ENCODE assay signal across 22 cellular contexts in the genomic region with DNA sequence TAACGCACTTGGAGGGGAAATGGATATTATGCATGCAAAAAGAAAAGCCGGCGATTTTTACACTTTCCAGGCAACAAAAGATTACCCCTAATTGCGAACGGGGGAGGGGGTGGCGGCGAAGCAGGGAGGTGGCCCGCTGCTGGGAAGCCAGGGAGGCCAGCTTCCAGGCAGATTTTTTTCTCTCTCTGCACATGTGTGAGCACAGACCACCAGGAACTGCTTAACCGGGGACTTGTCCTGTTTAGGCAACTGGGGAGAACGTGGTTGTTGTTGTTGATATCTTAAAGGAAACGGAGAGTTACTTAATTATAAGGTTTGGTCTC.
DNase-seq lines count a peak whose midpoint lies in the region; ATAC-seq and TF ChIP-seq lines count a peak whose summit lies in the region.
"Had no signal": no experiment of that assay in that cellular context is flagged by ENCODE, and none has a peak within 500 bp of the region (broad histone marks: within the 10 kb centered on the region; RNA-seq: fewer than 3 reads in every experiment).

No MANE protein-coding gene starts in this region.

- intact Hi-C loops in activated CD4-positive, alpha-beta memory T cell treated with anti-CD3 and anti-CD28 coated beads for 36 hours (cut with micrococcal nuclease): no loop called here
- intact Hi-C loops in posterior cingulate gyrus (cut with DNase I): no loop called here

- no peak for ATAC-seq in RWPE2 (ENCODE audit: low read depth)
- ATAC-seq: left colon had no signal

- TF ChIP-seq CTCF in RWPE2 (IDR thresholded peaks at IDR 0.05; ENCODE audit: poor library complexity, severe bottlenecking) (no peak), progenitor cell of endocrine pancreas (IDR thresholded peaks at IDR 0.05; ENCODE audit: unreplicated experiment) (no peak)

- H3K27ac ChIP-seq in BLaER1 treated with 17β-estradiol and CSF1 and Interleukin-3, amounts not matched to agents 10 nM and 100 nM: no peak overlapping the region
- no peak overlapping the region for H3K27ac ChIP-seq in RWPE2 (ENCODE audit: poor library complexity, severe bottlenecking)
- H3K27ac ChIP-seq in iPS-20b (ENCODE audit: low read length): no peak overlapping the region
- H3K27ac ChIP-seq: BLaER1, brain microvascular endothelial cell, SK-N-MC, WERI-Rb-1 had no signal

- peaks cover 4 to 17% (median 9%) of the 10 kb centered on the region in 10 experiments; a peak in 16 of 20 replicates for H3K4me1 ChIP-seq in BLaER1 treated with 17β-estradiol and CSF1 and Interleukin-3, amounts not matched to agents 10 nM and 100 nM
- H3K4me1 ChIP-seq in RWPE2 (ENCODE audit: insufficient read depth, poor library complexity, severe bottlenecking) (no peaks in the 10 kb centered on the region), iPS-20b (ENCODE audit: insufficient read depth, low read length) (peaks cover 21% of the 10 kb centered on the region)

- H3K4me2 ChIP-seq in BLaER1 treated with 17β-estradiol and CSF1 and Interleukin-3, amounts not matched to agents 10 nM and 100 nM: peak overlapping the region in 8 of 11 experiments; percentile 16 to 62 (median 40); a peak in 11 of 22 replicates

- peaks cover 26% of the 10 kb centered on the region for H3K4me1 Mint-ChIP-seq in progenitor cell of endocrine pancreas (ENCODE audit: low read depth)
- no peaks in the 10 kb centered on the region for H3K4me1 Mint-ChIP-seq in activated CD4-positive, alpha-beta memory T cell treated with anti-CD3 and anti-CD28 coated beads for 36 hours (ENCODE audit: low read depth)

- no peaks in the 10 kb centered on the region for H3K9me3 Mint-ChIP-seq in progenitor cell of endocrine pancreas (ENCODE audit: low read depth)
- peaks cover 3% of the 10 kb centered on the region for H3K9me3 Mint-ChIP-seq in activated CD4-positive, alpha-beta memory T cell treated with anti-CD3 and anti-CD28 coated beads for 36 hours

- H3K27ac Mint-ChIP-seq in progenitor cell of endocrine pancreas: peak overlapping the region; percentile 17
- no peak overlapping the region for H3K27ac Mint-ChIP-seq in activated CD4-positive, alpha-beta memory T cell treated with anti-CD3 and anti-CD28 coated beads for 36 hours

- H3K27me3 ChIP-seq in BLaER1 treated with 17β-estradiol and CSF1 and Interleukin-3, amounts not matched to agents 10 nM and 100 nM: no peaks in the 10 kb centered on the region
- H3K27me3 ChIP-seq in RWPE2 (ENCODE audit: insufficient read depth, poor library complexity, severe bottlenecking) (no peaks in the 10 kb centered on the region), iPS-20b (ENCODE audit: insufficient read depth, low read length) (peaks cover 16% of the 10 kb centered on the region; the same call in 1 of the 2 replicates)
- H3K27me3 ChIP-seq: BLaER1, brain microvascular endothelial cell, tibial artery had no signal

- H3K4me3 Mint-ChIP-seq in progenitor cell of endocrine pancreas (ENCODE audit: low read depth): no peak overlapping the region
- H3K4me3 Mint-ChIP-seq in activated CD4-positive, alpha-beta memory T cell treated with anti-CD3 and anti-CD28 coated beads for 36 hours: no peak overlapping the region

- DNase-seq in RWPE2 (ENCODE audit: low spot score) (peak; percentile 5), progenitor cell of endocrine pancreas (ENCODE audit: low spot score, unreplicated experiment) (no peak), NCI-H526 (lab: John Stamatoyannopoulos, UW) (no peak), posterior cingulate gyrus (no peak)
- DNase-seq in stimulated activated CD4-positive, alpha-beta T cell treated with anti-CD3 and anti-CD28 coated beads, Interleukin-2, amount 100 ng/mL, for 48 hours: no peak
- DNase-seq in activated CD4-positive, alpha-beta memory T cell treated with anti-CD3 and anti-CD28 coated beads for 36 hours: no peak
- DNase-seq: activated gamma-delta T cell treated with Interleukin-2 at 50 U/mL for 16 hours; brain microvascular endothelial cell; Calu3; IMR-90; left colon; NCI-H1092 treated with DMSO at 0.1 percent for 48 hours; NCI-H2029; NCI-H446; small intestine; stimulated activated naive CD8-positive, alpha-beta T cell treated with anti-CD3 and anti-CD28 coated beads, Interleukin-15, Interleukin-2, amounts not matched to agents 100 U/mL and 50 U/mL, for 24 hours; WERI-Rb-1 had no signal

- no peaks in the 10 kb centered on the region for H3K9me3 ChIP-seq in BLaER1 treated with 17β-estradiol and CSF1 and Interleukin-3, amounts not matched to agents 10 nM and 100 nM (replicated peaks in 1 of 11)
- no peaks in the 10 kb centered on the region for H3K9me3 ChIP-seq in RWPE2 (ENCODE audit: severe bottlenecking)
- H3K9me3 ChIP-seq in iPS-20b (ENCODE audit: insufficient read depth, low read depth, low read length): no peaks in the 10 kb centered on the region
- H3K9me3 ChIP-seq: BLaER1, tibial artery had no signal

- H3K27me3 Mint-ChIP-seq in progenitor cell of endocrine pancreas: peaks cover 24% of the 10 kb centered on the region
- H3K27me3 Mint-ChIP-seq in activated CD4-positive, alpha-beta memory T cell treated with anti-CD3 and anti-CD28 coated beads for 36 hours: peaks cover 15% of the 10 kb centered on the region

- H3K36me3 Mint-ChIP-seq in progenitor cell of endocrine pancreas (ENCODE audit: insufficient read depth): no peaks in the 10 kb centered on the region
- H3K36me3 Mint-ChIP-seq in activated CD4-positive, alpha-beta memory T cell treated with anti-CD3 and anti-CD28 coated beads for 36 hours: no peaks in the 10 kb centered on the region

- H3K9ac ChIP-seq in BLaER1 treated with 17β-estradiol and CSF1 and Interleukin-3, amounts not matched to agents 10 nM and 100 nM: no peak overlapping the region
- H3K9ac ChIP-seq in iPS-20b (ENCODE audit: low read depth, low read length): no peak overlapping the region
- H3K9ac ChIP-seq: BLaER1 had no signal

- CTCF ChIA-PET in activated CD4-positive, alpha-beta memory T cell treated with anti-CD3 and anti-CD28 coated beads for 36 hours (lab: Charles Lee): no interaction called here

- H4K20me1 ChIP-seq in BLaER1 treated with 17β-estradiol and CSF1 and Interleukin-3, amounts not matched to agents 10 nM and 100 nM: no peaks in the 10 kb centered on the region; a peak in 1 of 22 replicates
- H4K20me1 ChIP-seq: BLaER1 had no signal

- no peaks in the 10 kb centered on the region for H3K36me3 ChIP-seq in BLaER1 treated with 17β-estradiol and CSF1 and Interleukin-3, amounts not matched to agents 10 nM and 100 nM
- H3K36me3 ChIP-seq in RWPE2 (ENCODE audit: low read depth) (no peaks in the 10 kb centered on the region), iPS-20b (ENCODE audit: insufficient read depth, low read depth, low read length) (no peaks in the 10 kb centered on the region)
- H3K36me3 ChIP-seq: BLaER1, brain microvascular endothelial cell, tibial artery, WERI-Rb-1 had no signal

- H3K4me3 ChIP-seq in BLaER1 treated with 17β-estradiol and CSF1 and Interleukin-3, amounts not matched to agents 10 nM and 100 nM: no peak overlapping the region
- H3K4me3 ChIP-seq in RWPE2 (ENCODE audit: severe bottlenecking): no peak overlapping the region
- H3K4me3 ChIP-seq in iPS-20b (ENCODE audit: low read length): peak overlapping the region; percentile 16; the same call in 1 of the 2 replicates
- H3K4me3 ChIP-seq: BLaER1, SK-N-MC, tibial artery had no signal

- POLR2A ChIA-PET in activated CD4-positive, alpha-beta memory T cell treated with anti-CD3 and anti-CD28 coated beads for 36 hours (lab: Charles Lee): no interaction called here
